Comparison of ENCODE assay signal across 13 cellular contexts in genomic region chr1:234589064-234589765, GRCh38. TPM values are rescaled to one million over a fixed set of nuclear protein-coding genes. Genes with fewer than 3 reads are reported as not detected.
DNase-seq lines count a peak whose midpoint lies in the region; ATAC-seq and TF ChIP-seq lines count a peak whose summit lies in the region.
"Had no signal": no experiment of that assay in that cellular context is flagged by ENCODE, and none has a peak within 500 bp of the region (broad histone marks: within the 10 kb centered on the region; RNA-seq: fewer than 3 reads in every experiment).

No MANE protein-coding gene starts in this region.

- H3K79me2 ChIP-seq in GM23338 (replicated peaks; ENCODE audit: insufficient read depth): no peaks in the 10 kb centered on the region

- H4K20me1 ChIP-seq in GM23338 (replicated peaks; ENCODE audit: insufficient read depth): no peaks in the 10 kb centered on the region

- H3K4me3 ChIP-seq in GM23338: no peak overlapping the region
- H3K4me3 ChIP-seq in gastroesophageal sphincter: no peak overlapping the region
- H3K4me3 ChIP-seq in sigmoid colon: no peak overlapping the region
- H3K4me3 ChIP-seq: pancreas had no signal

- TF ChIP-seq CTCF in GM23338 (conservative IDR thresholded peaks at IDR 0.05; ENCODE audit: low read depth in 2 of 2): no peak
- TF ChIP-seq CTCF in gastroesophageal sphincter (IDR thresholded peaks at IDR 0.05): no peak
- no peak for TF ChIP-seq CTCF in sigmoid colon (IDR thresholded peaks at IDR 0.05)

- H3K9me2 ChIP-seq in GM23338 (ENCODE audit: insufficient read depth): peaks cover 8% of the 10 kb centered on the region; the same call in 1 of the 2 replicates

- no peaks in the 10 kb centered on the region for H3K36me3 ChIP-seq in GM23338 (ENCODE audit: insufficient read depth)
- H3K36me3 ChIP-seq in gastroesophageal sphincter: no peaks in the 10 kb centered on the region
- H3K36me3 ChIP-seq in sigmoid colon: no peaks in the 10 kb centered on the region
- H3K36me3 ChIP-seq: pancreas had no signal

- no peaks in the 10 kb centered on the region for H3K4me1 ChIP-seq in GM23338 (ENCODE audit: insufficient read depth)
- H3K4me1 ChIP-seq in gastroesophageal sphincter: peaks cover 10 to 54% (median 12%) of the 10 kb centered on the region in 3 donors
- peaks cover 0 to 50% (median 38%) of the 10 kb centered on the region in 4 donors for H3K4me1 ChIP-seq in sigmoid colon
- H3K4me1 ChIP-seq: pancreas had no signal

- 77 to 89% methylated on average over 5 to 10 of the region's 16 CpGs for WGBS in gastroesophageal sphincter (ENCODE audit: low coverage in 1 of 2), 2 donors
- WGBS in sigmoid colon, 2 donors: 85 to 91% methylated on average over 16 of the region's 16 CpGs

- no peak overlapping the region for H3K27ac Mint-ChIP-seq in GM23338
- H3K27ac Mint-ChIP-seq: activated naive CD8-positive, alpha-beta T cell treated with anti-CD3 and anti-CD28 coated beads for 36 hours had no signal

- TF ChIP-seq EP300 in gastroesophageal sphincter (IDR thresholded peaks at IDR 0.05): no peak
- no peak for TF ChIP-seq EP300 in sigmoid colon (IDR thresholded peaks at IDR 0.05)

- no peak for TF ChIP-seq POLR2A in gastroesophageal sphincter (IDR thresholded peaks at IDR 0.05)
- no peak for TF ChIP-seq POLR2A in sigmoid colon (IDR thresholded peaks at IDR 0.05)

- no peak overlapping the region for H3K27ac ChIP-seq in GM23338 (ENCODE audit: low read depth)
- peak overlapping the region; percentile 11 to 72 (median 47) for H3K27ac ChIP-seq in gastroesophageal sphincter
- H3K27ac ChIP-seq in sigmoid colon: peak overlapping the region; percentile 70 to 81 (median 78)
- H3K27ac ChIP-seq: pancreas had no signal

- no peak for DNase-seq in GM23338 (ENCODE audit: low spot score)
- DNase-seq in amniotic epithelial cell (ENCODE audit: low read depth): peak; percentile 33
- no peak for DNase-seq in sigmoid colon
- DNase-seq in DMS 273 treated with DMSO at 0.1 percent for 48 hours (lab: John Stamatoyannopoulos, UW): no peak
- no peak for DNase-seq in NCI-H1048 (lab: John Stamatoyannopoulos, UW)
- DNase-seq in SIG-M5 (lab: John Stamatoyannopoulos, UW): no peak
- DNase-seq: activated naive CD8-positive, alpha-beta T cell treated with anti-CD3 and anti-CD28 coated beads for 36 hours; DMS153; NCI-H2081 treated with DMSO at 0.1 percent for 48 hours; pancreas had no signal

- no peak overlapping the region for H3K4me3 Mint-ChIP-seq in GM23338
- H3K4me3 Mint-ChIP-seq: activated naive CD8-positive, alpha-beta T cell treated with anti-CD3 and anti-CD28 coated beads for 36 hours had no signal

- intact Hi-C loops in sigmoid colon (cut with DNase I): loop anchor here (5.0 kb wide), 1 partner anchor 87 kb away; no protein-coding TSS in a partner anchor

- no peaks in the 10 kb centered on the region for H3K27me3 ChIP-seq in GM23338 (ENCODE audit: insufficient read depth)
- no peaks in the 10 kb centered on the region for H3K27me3 ChIP-seq in gastroesophageal sphincter
- no peaks in the 10 kb centered on the region for H3K27me3 ChIP-seq in sigmoid colon
- H3K27me3 ChIP-seq: pancreas had no signal

- no peak overlapping the region for H3K4me2 ChIP-seq in GM23338

- peaks cover under 1% of the 10 kb centered on the region; the same call in 1 of the 3 replicates for H3K36me3 Mint-ChIP-seq in GM23338 (ENCODE audit: low read depth)
- H3K36me3 Mint-ChIP-seq: activated naive CD8-positive, alpha-beta T cell treated with anti-CD3 and anti-CD28 coated beads for 36 hours had no signal

- H3F3A ChIP-seq in GM23338 (replicated peaks; ENCODE audit: low read depth): no peaks in the 10 kb centered on the region

- peaks cover 4% of the 10 kb centered on the region for H3K9me3 Mint-ChIP-seq in GM23338
- H3K9me3 Mint-ChIP-seq: activated naive CD8-positive, alpha-beta T cell treated with anti-CD3 and anti-CD28 coated beads for 36 hours had no signal

- H3K9me3 ChIP-seq in gastroesophageal sphincter (no peaks in the 10 kb centered on the region), sigmoid colon (no peaks in the 10 kb centered on the region)
- H3K9me3 ChIP-seq: pancreas had no signal

- no peak for ATAC-seq in GM23338
- no peak for ATAC-seq in gastroesophageal sphincter
- ATAC-seq in GM18907 (IDR thresholded peaks at IDR 0.05; ENCODE audit: unreplicated experiment): no peak
- ATAC-seq: activated CD4-positive, CD25-positive, alpha-beta regulatory T cell treated with anti-CD3 and anti-CD28 coated beads, Interleukin-2, amount 50 U/mL, for 24 hours had no signal

- no peaks in the 10 kb centered on the region for H3K27me3 Mint-ChIP-seq in GM23338 (ENCODE audit: insufficient read depth, low read depth, poor library complexity)
- H3K27me3 Mint-ChIP-seq: activated naive CD8-positive, alpha-beta T cell treated with anti-CD3 and anti-CD28 coated beads for 36 hours had no signal

- H2AFZ ChIP-seq in GM23338: peak overlapping the region; percentile 66; the same call in 1 of the 2 replicates

- no peaks in the 10 kb centered on the region for H3K4me1 Mint-ChIP-seq in GM23338

TF ChIP-seq in GM23338, 12 proteins besides CTCF, POLR2A, EP300 and RAD21 (continues in another document):
- TF ChIP-seq NANOG (IDR thresholded peaks at IDR 0.05; ENCODE audit: borderline replicate concordance) (no peak), EZH2phosphoT487 (IDR thresholded peaks at IDR 0.05; ENCODE audit: unreplicated experiment) (no peak), REST (IDR thresholded peaks at IDR 0.05; ENCODE audit: unreplicated experiment) (no peak), JUNB (IDR thresholded peaks at IDR 0.05; ENCODE audit: unreplicated experiment) (no peak), ETS1 (IDR thresholded peaks at IDR 0.05) (no peak), EZH2 (IDR thresholded peaks at IDR 0.05; ENCODE audit: low read depth, unreplicated experiment) (no peak), CREB1 (CRISPR knock-in tag; IDR thresholded peaks at IDR 0.05; ENCODE audit: low read depth) (no peak), ZNF114 (CRISPR knock-in tag; IDR thresholded peaks at IDR 0.05) (no peak)

RNA-seq across cellular contexts. Expression of gene IRF2BP2, which starts 20.8 kb away (rescaled TPM):
- total RNA-seq in GM23338 (2014; rRNA removed; shearing (Covaris generic)): 62.4 and 62.9 TPM in 2 replicates
- polyA plus RNA-seq in GM23338 (2016; fragmentation: Nextera tagmentation; extraction: Ambion mirVana): 19.4 and 21.5 TPM in 2 replicates
- total RNA-seq in gastroesophageal sphincter: 100 to 1,000 TPM in 3 of 4 donors, 10 to 100 TPM in 1; 70.1 to 107 (median 104) TPM
- 10 to 100 TPM; 43.8 to 80.9 (median 55.5) TPM for total RNA-seq in sigmoid colon
- 10 to 100 TPM; 39.1 to 86.9 (median 66.1) TPM for polyA plus RNA-seq in sigmoid colon
